Comparison of ENCODE assay signal across 2 cellular contexts in genomic region chr7:151758994-151759540, GRCh38.
TF ChIP-seq lines count a peak whose summit lies in the region.

No MANE protein-coding gene starts in this region.

TF ChIP-seq in HCT116, 20 proteins besides CTCF, POLR2A, EP300 and RAD21:
- TF ChIP-seq REST (IDR thresholded peaks at IDR 0.05; ENCODE audit: low read depth) (no peak), JUND (IDR thresholded peaks at IDR 0.05) (no peak), EGR1 (IDR thresholded peaks at IDR 0.05; ENCODE audit: low read depth) (no peak), EZH2phosphoT487 (IDR thresholded peaks at IDR 0.05; ENCODE audit: borderline replicate concordance) (no peak), MAX (IDR thresholded peaks at IDR 0.05) (no peak), SIN3A (IDR thresholded peaks at IDR 0.05; ENCODE audit: low read depth) (no peak), ZNF274 (IDR thresholded peaks at IDR 0.05; ENCODE audit: low read depth, low read length) (no peak), ATF3 (IDR thresholded peaks at IDR 0.05) (no peak), POLR2AphosphoS5 (IDR thresholded peaks at IDR 0.05; ENCODE audit: low read depth, low read length) (no peak), YY1 (IDR thresholded peaks at IDR 0.05; ENCODE audit: extremely low read depth, insufficient replicate concordance, low read depth, low read length) (no peak), FOSL1 (IDR thresholded peaks at IDR 0.05; ENCODE audit: low read depth) (no peak), EZH2 (IDR thresholded peaks at IDR 0.05) (no peak), SP1 (IDR thresholded peaks at IDR 0.05; ENCODE audit: low read depth) (no peak), CEBPB (IDR thresholded peaks at IDR 0.05; ENCODE audit: low read depth) (no peak), CBX3 (IDR thresholded peaks at IDR 0.05; ENCODE audit: low read depth) (no peak), ZBTB33 (IDR thresholded peaks at IDR 0.05; ENCODE audit: extremely low read depth, insufficient replicate concordance, low read length) (no peak), ZFX (IDR thresholded peaks at IDR 0.05) (no peak), ELF1 (IDR thresholded peaks at IDR 0.05; ENCODE audit: borderline replicate concordance, low read depth) (no peak), SRF (IDR thresholded peaks at IDR 0.05; ENCODE audit: low read depth) (no peak), TCF7L2 (IDR thresholded peaks at IDR 0.05; ENCODE audit: borderline replicate concordance, extremely low read depth, insufficient read depth, insufficient read length) (no peak)

TF ChIP-seq in K562, 482 proteins besides CTCF, POLR2A, EP300 and RAD21:
- TF ChIP-seq SAFB (IDR thresholded peaks at IDR 0.05; ENCODE audit: borderline replicate concordance, low read depth, low read length) (no peak), CEBPZ (IDR thresholded peaks at IDR 0.05; ENCODE audit: borderline replicate concordance, low read depth, low read length) (no peak), PCBP1 (IDR thresholded peaks at IDR 0.05; ENCODE audit: low read depth, low read length, poor library complexity, severe bottlenecking) (no peak), ZNF354B (CRISPR knock-in tag; IDR thresholded peaks at IDR 0.05) (no peak), ZNF449 (CRISPR knock-in tag; IDR thresholded peaks at IDR 0.05) (no peak), ZNF408 (CRISPR knock-in tag; IDR thresholded peaks at IDR 0.05; ENCODE audit: low read depth) (no peak), SRSF9 (IDR thresholded peaks at IDR 0.05; ENCODE audit: borderline replicate concordance, low read depth, low read length) (no peak), ZBTB8A (IDR thresholded peaks at IDR 0.05; ENCODE audit: partially characterized antibody) (no peak)
